ENCODE assay signal across 1 cellular context in the genomic region with DNA sequence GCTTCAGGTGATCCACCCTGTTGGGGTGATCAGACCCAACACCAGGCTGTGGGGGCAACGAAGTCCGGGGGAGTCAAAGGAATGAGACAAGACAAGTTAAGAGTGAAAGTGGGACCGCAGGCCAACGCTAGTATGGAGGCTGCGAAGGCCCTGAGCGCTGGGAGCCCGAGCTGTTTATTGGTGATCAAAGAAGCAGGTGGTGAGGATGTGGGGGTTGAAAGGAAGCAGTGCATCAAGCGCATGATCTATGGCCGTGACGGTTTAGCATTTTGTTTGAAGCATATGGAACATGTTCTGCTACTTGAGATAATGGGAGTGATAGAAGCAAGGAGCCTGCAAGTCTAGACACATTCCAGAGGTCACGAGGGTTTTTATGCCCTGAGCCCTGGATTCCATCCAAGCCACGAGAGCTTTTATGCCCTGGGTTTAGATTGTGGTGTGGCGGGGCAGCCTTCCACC.
TF ChIP-seq lines count a peak whose summit lies in the region.

No MANE protein-coding gene starts in this region.

TF ChIP-seq in H1, 55 proteins besides CTCF, POLR2A, EP300 and RAD21:
- no peak for TF ChIP-seq KDM4A (IDR thresholded peaks at IDR 0.05; ENCODE audit: low read depth, low read length, severe bottlenecking)
- TF ChIP-seq, protein P1, sequence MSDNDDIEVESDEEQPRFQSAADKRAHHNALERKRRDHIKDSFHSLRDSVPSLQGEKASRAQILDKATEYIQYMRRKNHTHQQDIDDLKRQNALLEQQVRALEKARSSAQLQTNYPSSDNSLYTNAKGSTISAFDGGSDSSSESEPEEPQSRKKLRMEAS (IDR thresholded peaks at IDR 0.05), result no peak
- no peak for TF ChIP-seq E2F6 (IDR thresholded peaks at IDR 0.05)
- no peak for TF ChIP-seq GTF2F1 (IDR thresholded peaks at IDR 0.05; ENCODE audit: borderline replicate concordance, low read depth, low read length)
- no peak for TF ChIP-seq CEBPB (IDR thresholded peaks at IDR 0.05; ENCODE audit: low read depth, low read length)
- no peak for TF ChIP-seq POLR2AphosphoS5 (IDR thresholded peaks at IDR 0.05; ENCODE audit: low read depth, low read length)
- TF ChIP-seq SIRT6 (IDR thresholded peaks at IDR 0.05; ENCODE audit: low read length), result no peak
- TF ChIP-seq TBP (IDR thresholded peaks at IDR 0.05; ENCODE audit: low read depth, low read length), result no peak
- TF ChIP-seq TAF7 (optimal IDR thresholded peaks at IDR 0.05; ENCODE audit: borderline replicate concordance, low read depth, low read length), result no peak
- TF ChIP-seq RXRA (IDR thresholded peaks at IDR 0.05; ENCODE audit: insufficient read depth, low read depth, low read length), result no peak
- no peak for TF ChIP-seq EGR1 (IDR thresholded peaks at IDR 0.05; ENCODE audit: borderline replicate concordance, low read depth, low read length)
- no peak for TF ChIP-seq MAFK (IDR thresholded peaks at IDR 0.05; ENCODE audit: low read depth, low read length)
- no peak for TF ChIP-seq ATF2 (IDR thresholded peaks at IDR 0.05; ENCODE audit: low read length)
- TF ChIP-seq JUND (IDR thresholded peaks at IDR 0.05; ENCODE audit: low read length), result no peak
- no peak for TF ChIP-seq JUN (IDR thresholded peaks at IDR 0.05; ENCODE audit: low read depth, low read length)
- TF ChIP-seq CBX8 (IDR thresholded peaks at IDR 0.05; ENCODE audit: borderline replicate concordance, low read depth, low read length), result no peak
- TF ChIP-seq ZNF274 (IDR thresholded peaks at IDR 0.05; ENCODE audit: borderline replicate concordance, extremely low read depth, low read length), result no peak
- no peak for TF ChIP-seq EZH2 (IDR thresholded peaks at IDR 0.05; ENCODE audit: low read depth, low read length, severe bottlenecking)
